Comparison of ENCODE assay signal across 11 cellular contexts in genomic region chr1:41740630-41741239, GRCh38.
A peak's percentile ranks its signal among the peaks of the same experiment; 100 is the strongest.
DNase-seq lines count a peak whose midpoint lies in the region; ATAC-seq and TF ChIP-seq lines count a peak whose summit lies in the region.
"Had no signal": no experiment of that assay in that cellular context is flagged by ENCODE, and none has a peak within 500 bp of the region (broad histone marks: within the 10 kb centered on the region; RNA-seq: fewer than 3 reads in every experiment).

No MANE protein-coding gene starts in this region.

- H3K4me1 ChIP-seq in spleen = peaks cover 28 to 91% (median 63%) of the 10 kb centered on the region in 6 donors
- H3K4me1 ChIP-seq: body of pancreas had no signal

- peaks cover 62% of the 10 kb centered on the region for H3K4me1 Mint-ChIP-seq in activated CD4-positive, alpha-beta T cell treated with anti-CD3 and anti-CD28 coated beads, Interleukin-2, amount 10 ng/mL, durations not matched to agents 7 days and 5 days
- H3K4me1 Mint-ChIP-seq in activated naive CD8-positive, alpha-beta T cell treated with anti-CD3 and anti-CD28 coated beads, Interleukin-2, amount 50 U/mL, for 24 hours = peaks cover 100% of the 10 kb centered on the region

- no peak for TF ChIP-seq CTCF in spleen (IDR thresholded peaks at IDR 0.05 in 8 of 11, conservative IDR thresholded peaks at IDR 0.05 in 3 of 11)

- H3K9me3 ChIP-seq in spleen = no peaks in the 10 kb centered on the region
- H3K9me3 ChIP-seq: body of pancreas had no signal

- H3K27me3 ChIP-seq in spleen (replicated peaks in 1 of 7) = no peaks in the 10 kb centered on the region
- H3K27me3 ChIP-seq: body of pancreas had no signal

- H3K36me3 ChIP-seq in spleen = no peaks in the 10 kb centered on the region

- intact Hi-C loops in spleen (cut with DNase I; ENCODE audit: low total_unique reads) = no loop called here

- H3K27ac Mint-ChIP-seq in activated CD4-positive, alpha-beta T cell treated with anti-CD3 and anti-CD28 coated beads, Interleukin-2, amount 10 ng/mL, durations not matched to agents 7 days and 5 days = peak overlapping the region; percentile 91
- peak overlapping the region; percentile 95 for H3K27ac Mint-ChIP-seq in activated naive CD8-positive, alpha-beta T cell treated with anti-CD3 and anti-CD28 coated beads, Interleukin-2, amount 50 U/mL, for 24 hours

- peak overlapping the region; percentile 42 to 92 (median 86) for H3K27ac ChIP-seq in spleen

- TF ChIP-seq POLR2A in spleen (IDR thresholded peaks at IDR 0.05) = no peak

- H3K9me3 Mint-ChIP-seq in activated CD4-positive, alpha-beta T cell treated with anti-CD3 and anti-CD28 coated beads, Interleukin-2, amount 10 ng/mL, durations not matched to agents 7 days and 5 days = no peaks in the 10 kb centered on the region
- no peaks in the 10 kb centered on the region for H3K9me3 Mint-ChIP-seq in activated naive CD8-positive, alpha-beta T cell treated with anti-CD3 and anti-CD28 coated beads, Interleukin-2, amount 50 U/mL, for 24 hours

- no peaks in the 10 kb centered on the region for H3K27me3 Mint-ChIP-seq in activated CD4-positive, alpha-beta T cell treated with anti-CD3 and anti-CD28 coated beads, Interleukin-2, amount 10 ng/mL, durations not matched to agents 7 days and 5 days
- no peaks in the 10 kb centered on the region for H3K27me3 Mint-ChIP-seq in activated naive CD8-positive, alpha-beta T cell treated with anti-CD3 and anti-CD28 coated beads, Interleukin-2, amount 50 U/mL, for 24 hours

- H3K36me3 Mint-ChIP-seq in activated CD4-positive, alpha-beta T cell treated with anti-CD3 and anti-CD28 coated beads, Interleukin-2, amount 10 ng/mL, durations not matched to agents 7 days and 5 days (ENCODE audit: low read depth) = no peaks in the 10 kb centered on the region
- no peaks in the 10 kb centered on the region for H3K36me3 Mint-ChIP-seq in activated naive CD8-positive, alpha-beta T cell treated with anti-CD3 and anti-CD28 coated beads, Interleukin-2, amount 50 U/mL, for 24 hours (ENCODE audit: low read depth)

- CTCF ChIA-PET in activated CD4-positive, alpha-beta T cell treated with anti-CD3 and anti-CD28 coated beads, Interleukin-2, amount 10 ng/mL, durations not matched to agents 7 days and 5 days (lab: Charles Lee) = interaction anchor here (1.4 to 1.5 kb wide), 2 partner anchors 11 to 13 kb away, joined by 3 to 4 read pairs; no protein-coding TSS in a partner anchor

- H3K4me3 Mint-ChIP-seq in activated CD4-positive, alpha-beta T cell treated with anti-CD3 and anti-CD28 coated beads, Interleukin-2, amount 10 ng/mL, durations not matched to agents 7 days and 5 days = no peak overlapping the region
- peak overlapping the region; percentile 38 for H3K4me3 Mint-ChIP-seq in activated naive CD8-positive, alpha-beta T cell treated with anti-CD3 and anti-CD28 coated beads, Interleukin-2, amount 50 U/mL, for 24 hours

- POLR2A ChIA-PET in activated CD4-positive, alpha-beta T cell treated with anti-CD3 and anti-CD28 coated beads, Interleukin-2, amount 10 ng/mL, durations not matched to agents 7 days and 5 days (lab: Charles Lee) = no interaction called here

- H3K4me3 ChIP-seq in spleen = no peak overlapping the region
- H3K4me3 ChIP-seq: body of pancreas had no signal

- DNase-seq in activated CD4-positive, alpha-beta T cell treated with anti-CD3 and anti-CD28 coated beads, Interleukin-2, amount 10 ng/mL, durations not matched to agents 7 days and 5 days = peak; percentile 23
- no peak for DNase-seq in activated CD4-positive, alpha-beta T cell treated with anti-CD3 and anti-CD28 coated beads, Interleukin-2, amount 50 U/mL, for 4 hours
- DNase-seq in MV-4-11 (lab: John Stamatoyannopoulos, UW) = peak; percentile 75
- DNase-seq in activated naive CD8-positive, alpha-beta T cell treated with anti-CD3 and anti-CD28 coated beads, Interleukin-2, amount 50 U/mL, for 24 hours = no peak
- DNase-seq in spleen = no peak
- DNase-seq in COR-L47 (lab: John Stamatoyannopoulos, UW) = no peak
- DNase-seq: activated CD4-positive, CD25-positive, alpha-beta regulatory T cell; retina had no signal

- ATAC-seq in activated naive CD8-positive, alpha-beta T cell treated with anti-CD3 and anti-CD28 coated beads, Interleukin-2, amount 50 U/mL, for 24 hours = peak; percentile 4
- no peak for ATAC-seq in GM18498 (IDR thresholded peaks at IDR 0.05; ENCODE audit: unreplicated experiment)
- no peak for ATAC-seq in HG02759 (IDR thresholded peaks at IDR 0.05; ENCODE audit: unreplicated experiment)
- ATAC-seq: body of pancreas had no signal

- WGBS in spleen, 5 donors = 7 to 15% (median 10%) methylated on average over 5 of the region's 5 CpGs

Comparison
In these comparisons a context has a peak if more than half of its experiments do, and no peak if none do; other contexts are left out.
1. DNase-seq: peak in activated CD4-positive, alpha-beta T cell treated with anti-CD3 and anti-CD28 coated beads, Interleukin-2, amount 10 ng/mL, durations not matched to agents 7 days and 5 days (single experiment) and MV-4-11 (single experiment); none in activated CD4-positive, alpha-beta T cell treated with anti-CD3 and anti-CD28 coated beads, Interleukin-2, amount 50 U/mL, for 4 hours (0 of 2), activated naive CD8-positive, alpha-beta T cell treated with anti-CD3 and anti-CD28 coated beads, Interleukin-2, amount 50 U/mL, for 24 hours (single experiment), spleen (single experiment) and COR-L47 (single experiment).